ENCODE assay signal across 8 cellular contexts in the genomic region with DNA sequence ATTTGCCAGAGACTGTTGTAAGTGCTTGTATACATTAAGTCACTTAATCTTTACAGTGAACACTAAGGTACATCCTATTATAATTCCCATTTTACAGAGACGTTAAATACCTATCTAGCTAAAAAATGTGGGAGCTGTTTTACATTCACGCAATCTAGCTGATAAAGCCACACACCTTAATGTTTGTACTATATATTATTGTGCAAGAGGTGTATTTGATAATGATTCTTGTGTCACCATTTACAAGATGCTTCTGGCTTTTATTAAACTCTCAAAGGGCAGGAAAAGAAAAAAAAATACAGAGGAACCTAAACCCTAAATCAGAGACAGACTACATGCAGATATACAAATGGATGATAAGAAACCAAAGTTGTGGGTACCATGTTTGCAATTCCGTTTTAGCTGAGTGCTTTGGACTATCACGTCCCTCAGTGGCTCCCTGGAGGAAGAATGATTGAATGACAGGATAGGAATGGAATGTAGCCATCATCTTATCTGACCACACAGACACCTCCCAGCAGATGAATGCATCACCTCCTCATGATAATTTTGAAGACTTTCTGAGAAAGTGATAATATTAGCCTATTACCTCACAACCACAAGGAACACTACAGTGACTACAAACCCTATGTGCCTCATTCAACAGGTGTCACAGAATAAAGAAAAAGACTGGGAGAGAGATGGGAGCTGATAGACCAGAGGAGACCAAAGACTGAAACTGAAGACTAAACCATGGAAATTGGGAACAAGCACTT.
DNase-seq lines count a peak whose midpoint lies in the region; ATAC-seq and TF ChIP-seq lines count a peak whose summit lies in the region.

No MANE protein-coding gene starts in this region.

- no peak overlapping the region for H3K27ac Mint-ChIP-seq in T-helper 2 cell treated with Interferon-gamma antibody and Interleukin-4, amounts not matched to agents 5 μg/mL and 100 μg/mL, for 36 hours

- DNase-seq in T-helper 2 cell treated with Interferon-gamma antibody and Interleukin-4, amounts not matched to agents 5 μg/mL and 100 μg/mL, for 36 hours (ENCODE audit: low spot score) = no peak
- DNase-seq in T-helper 2 cell (no peak), iPS-NIHi7 (ENCODE audit: extremely low spot score) (peak; percentile 23), NCI-H2227 (lab: John Stamatoyannopoulos, UW; ENCODE audit: unreplicated experiment) (no peak), H7 (no peak)

- no peaks in the 10 kb centered on the region for H3K36me3 ChIP-seq in subcutaneous abdominal adipose tissue (ENCODE audit: control insufficient read depth in 5 of 5, insufficient read depth in 5 of 5, low read length in 5 of 5)
- no peaks in the 10 kb centered on the region for H3K36me3 ChIP-seq in H7 (replicated peaks; ENCODE audit: control insufficient read depth, insufficient read depth, low read length)

- H3K9me3 Mint-ChIP-seq in T-helper 2 cell treated with Interferon-gamma antibody and Interleukin-4, amounts not matched to agents 5 μg/mL and 100 μg/mL, for 36 hours = no peaks in the 10 kb centered on the region

- peak overlapping the region; percentile 92; the same call in 1 of the 2 replicates for H3K27ac ChIP-seq in VCaP
- H3K27ac ChIP-seq in subcutaneous abdominal adipose tissue (ENCODE audit: low read depth, low read length) = no peak overlapping the region

- H3K4me3 ChIP-seq in subcutaneous abdominal adipose tissue (ENCODE audit: low read depth in 1 of 5, low read length in 5 of 5) (peak overlapping the region in 4 of 5 donors; percentile 67 to 78 (median 72)), H7 (ENCODE audit: insufficient read depth, low read depth, low read length) (no peak overlapping the region)

- H3K4me1 ChIP-seq in subcutaneous abdominal adipose tissue (ENCODE audit: control insufficient read depth in 5 of 5, insufficient read depth in 5 of 5, low read length in 5 of 5) = peaks cover 6 to 14% (median 13%) of the 10 kb centered on the region in 5 donors

- no peak for ATAC-seq in HG03095 (IDR thresholded peaks at IDR 0.05; ENCODE audit: unreplicated experiment)

- peaks cover 50% of the 10 kb centered on the region for H3K27me3 Mint-ChIP-seq in T-helper 2 cell treated with Interferon-gamma antibody and Interleukin-4, amounts not matched to agents 5 μg/mL and 100 μg/mL, for 36 hours (ENCODE audit: low read depth)

- H3K27me3 ChIP-seq in subcutaneous abdominal adipose tissue (ENCODE audit: control insufficient read depth in 5 of 5, insufficient read depth in 4 of 5, low read length in 5 of 5) (no peaks in the 10 kb centered on the region), H7 (ENCODE audit: control insufficient read depth, insufficient read depth, low read length) (no peaks in the 10 kb centered on the region)

- H3K4me1 Mint-ChIP-seq in T-helper 2 cell treated with Interferon-gamma antibody and Interleukin-4, amounts not matched to agents 5 μg/mL and 100 μg/mL, for 36 hours (ENCODE audit: low read depth) = peaks cover 18% of the 10 kb centered on the region

- peak overlapping the region; percentile 89 for H3K4me3 Mint-ChIP-seq in T-helper 2 cell treated with Interferon-gamma antibody and Interleukin-4, amounts not matched to agents 5 μg/mL and 100 μg/mL, for 36 hours

- H3K9me3 ChIP-seq in subcutaneous abdominal adipose tissue (ENCODE audit: control insufficient read depth in 5 of 5, low read length in 5 of 5) = no peaks in the 10 kb centered on the region

- no peaks in the 10 kb centered on the region for H3K36me3 Mint-ChIP-seq in T-helper 2 cell treated with Interferon-gamma antibody and Interleukin-4, amounts not matched to agents 5 μg/mL and 100 μg/mL, for 36 hours (ENCODE audit: low read depth)

- H3K9ac ChIP-seq in subcutaneous abdominal adipose tissue (ENCODE audit: low read length in 5 of 5) = peak overlapping the region in 2 of 5 donors; percentile 86 to 89

- no peak for TF ChIP-seq CTCF in VCaP (conservative IDR thresholded peaks at IDR 0.05)
